Comparison of ENCODE assay signal across 10 cellular contexts in genomic region chr20:44594730-44595129, GRCh38. TPM values are rescaled to one million over a fixed set of nuclear protein-coding genes. Genes with fewer than 3 reads are reported as not detected.
DNase-seq lines count a peak whose midpoint lies in the region; ATAC-seq and TF ChIP-seq lines count a peak whose summit lies in the region.
"Had no signal": no experiment of that assay in that cellular context is flagged by ENCODE, and none has a peak within 500 bp of the region (broad histone marks: within the 10 kb centered on the region; RNA-seq: fewer than 3 reads in every experiment).

No MANE protein-coding gene starts in this region.

- CTCF ChIA-PET in naive thymus-derived CD4-positive, alpha-beta T cell (lab: Charles Lee): interaction anchor here (0.6 to 0.7 kb wide), 3 partner anchors 9 to 1207 kb away, joined by 3 read pairs; no protein-coding TSS in a partner anchor

- peaks cover 5% of the 10 kb centered on the region for H3K79me2 ChIP-seq in fibroblast of lung (ENCODE audit: control insufficient read depth, insufficient read depth, low read length)

- H3K9ac ChIP-seq in fibroblast of lung (ENCODE audit: insufficient read depth, low read length): no peak overlapping the region

- peaks cover 25% of the 10 kb centered on the region for H3K4me1 ChIP-seq in fibroblast of lung (ENCODE audit: control insufficient read depth, extremely low read depth, insufficient read depth, low read length)
- peaks cover 0 to 12% of the 10 kb centered on the region in 2 donors for H3K4me1 ChIP-seq in naive thymus-derived CD4-positive, alpha-beta T cell (ENCODE audit: control insufficient read depth in 2 of 2, insufficient read depth in 2 of 2, low read length in 2 of 2)
- no peaks in the 10 kb centered on the region; the same call in 1 of the 2 replicates for H3K4me1 ChIP-seq in SJCRH30

- peaks cover 53% of the 10 kb centered on the region for H3K36me3 Mint-ChIP-seq in stimulated activated memory B cell treated with anti-CD40 and anti-IgM and Interleukin-4, amounts not matched to agents 10 μg/mL and 1 μg/mL and 100 μg/mL, for 72 hours
- H3K36me3 Mint-ChIP-seq in naive thymus-derived CD4-positive, alpha-beta T cell: peaks cover 0 to 12% (median 0%) of the 10 kb centered on the region in 5 donors

- H3K4me3 ChIP-seq in fibroblast of lung (replicated peaks in 1 of 4; ENCODE audit: control extremely low read depth in 1 of 4, insufficient read depth in 1 of 4, low read depth in 3 of 4, low read length in 4 of 4): no peak overlapping the region
- no peak overlapping the region for H3K4me3 ChIP-seq in naive thymus-derived CD4-positive, alpha-beta T cell (ENCODE audit: low read length)
- no peak overlapping the region for H3K4me3 ChIP-seq in SJCRH30

- H3K4me1 Mint-ChIP-seq in stimulated activated memory B cell treated with anti-CD40 and anti-IgM and Interleukin-4, amounts not matched to agents 10 μg/mL and 1 μg/mL and 100 μg/mL, for 72 hours: peaks cover 89% of the 10 kb centered on the region
- H3K4me1 Mint-ChIP-seq in naive thymus-derived CD4-positive, alpha-beta T cell: peaks cover 4 to 21% (median 17%) of the 10 kb centered on the region in 7 donors

- H4K20me1 ChIP-seq in fibroblast of lung (ENCODE audit: control insufficient read depth, extremely low read depth, insufficient read depth, low read length): no peaks in the 10 kb centered on the region

- peak overlapping the region; percentile 59 for H3K4me3 Mint-ChIP-seq in stimulated activated memory B cell treated with anti-CD40 and anti-IgM and Interleukin-4, amounts not matched to agents 10 μg/mL and 1 μg/mL and 100 μg/mL, for 72 hours
- H3K4me3 Mint-ChIP-seq in naive thymus-derived CD4-positive, alpha-beta T cell: no peak overlapping the region

- H2AFZ ChIP-seq in fibroblast of lung (ENCODE audit: low read length): no peak overlapping the region

- peak; percentile 34 for DNase-seq in NCI-H226
- DNase-seq in fibroblast of lung (ENCODE audit: low read depth in 2 of 2): peak; percentile 53 to 81
- DNase-seq in amygdala (lab: John Stamatoyannopoulos, UW): no peak
- no peak for DNase-seq in naive thymus-derived CD4-positive, alpha-beta T cell
- no peak for DNase-seq in SJCRH30
- DNase-seq: dermis blood vessel endothelial cell, nucleus accumbens had no signal

- no peaks in the 10 kb centered on the region for H3K9me3 Mint-ChIP-seq in stimulated activated memory B cell treated with anti-CD40 and anti-IgM and Interleukin-4, amounts not matched to agents 10 μg/mL and 1 μg/mL and 100 μg/mL, for 72 hours
- H3K9me3 Mint-ChIP-seq in naive thymus-derived CD4-positive, alpha-beta T cell: no peaks in the 10 kb centered on the region

- H3K27me3 ChIP-seq in fibroblast of lung (ENCODE audit: control insufficient read depth, insufficient read depth, low read length) (no peaks in the 10 kb centered on the region), SJCRH30 (peaks cover 15% of the 10 kb centered on the region; the same call in 1 of the 2 replicates)
- H3K27me3 ChIP-seq in naive thymus-derived CD4-positive, alpha-beta T cell (ENCODE audit: control insufficient read depth in 2 of 2, insufficient read depth in 2 of 2, low read length in 2 of 2): no peaks in the 10 kb centered on the region

- intact Hi-C loops in naive thymus-derived CD4-positive, alpha-beta T cell (cut with micrococcal nuclease): loop anchor here in 1 of 2 donors (5.0 kb wide), 1 partner anchor 72 kb away; the partner anchor contains the start of gene SERINC3

- H3K27ac ChIP-seq in fibroblast of lung (ENCODE audit: insufficient read depth, low read length): peak overlapping the region; percentile 5
- no peak overlapping the region for H3K27ac ChIP-seq in naive thymus-derived CD4-positive, alpha-beta T cell (ENCODE audit: low read depth, low read length)
- H3K27ac ChIP-seq in SJCRH30: no peak overlapping the region

- H3K36me3 ChIP-seq in fibroblast of lung (ENCODE audit: control insufficient read depth, insufficient read depth, low read length) (peaks cover 6% of the 10 kb centered on the region), SJCRH30 (no peaks in the 10 kb centered on the region)
- no peaks in the 10 kb centered on the region for H3K36me3 ChIP-seq in naive thymus-derived CD4-positive, alpha-beta T cell (ENCODE audit: control insufficient read depth in 2 of 3, insufficient read depth in 3 of 3, low read length in 3 of 3)

- H3K9me3 ChIP-seq in fibroblast of lung (ENCODE audit: control insufficient read depth, insufficient read depth, low read depth, low read length) (no peaks in the 10 kb centered on the region), SJCRH30 (replicated peaks) (no peaks in the 10 kb centered on the region)
- H3K9me3 ChIP-seq in naive thymus-derived CD4-positive, alpha-beta T cell (ENCODE audit: control insufficient read depth in 2 of 3, low read length in 3 of 3): no peaks in the 10 kb centered on the region

- no peak for TF ChIP-seq CTCF in fibroblast of lung (conservative IDR thresholded peaks at IDR 0.05 in 1 of 2, IDR thresholded peaks at IDR 0.05 in 1 of 2; ENCODE audit: low read depth in 1 of 2, low read length in 2 of 2)

- H3K4me2 ChIP-seq in fibroblast of lung (ENCODE audit: extremely low read depth, insufficient read depth, low read length): no peak overlapping the region

- no peaks in the 10 kb centered on the region for H3K27me3 Mint-ChIP-seq in stimulated activated memory B cell treated with anti-CD40 and anti-IgM and Interleukin-4, amounts not matched to agents 10 μg/mL and 1 μg/mL and 100 μg/mL, for 72 hours
- H3K27me3 Mint-ChIP-seq in naive thymus-derived CD4-positive, alpha-beta T cell: peaks cover 0 to 2% (median 0%) of the 10 kb centered on the region in 5 donors

- ATAC-seq in GM18858 (IDR thresholded peaks at IDR 0.05; ENCODE audit: unreplicated experiment) (peak; percentile 42), GM21576 (IDR thresholded peaks at IDR 0.05; ENCODE audit: unreplicated experiment) (no peak)
- ATAC-seq in stimulated activated memory B cell treated with anti-CD40 and anti-IgM and Interleukin-4, amounts not matched to agents 10 μg/mL and 1 μg/mL and 100 μg/mL, for 72 hours: peak; percentile 82
- no peak for ATAC-seq in naive thymus-derived CD4-positive, alpha-beta T cell

- POLR2A ChIA-PET in naive thymus-derived CD4-positive, alpha-beta T cell (lab: Charles Lee): interaction anchor here (0.8 kb wide), 1 partner anchor 9 kb away, joined by 3 read pairs; no protein-coding TSS in a partner anchor

- H3K27ac Mint-ChIP-seq in stimulated activated memory B cell treated with anti-CD40 and anti-IgM and Interleukin-4, amounts not matched to agents 10 μg/mL and 1 μg/mL and 100 μg/mL, for 72 hours: no peak overlapping the region
- H3K27ac Mint-ChIP-seq in naive thymus-derived CD4-positive, alpha-beta T cell: no peak overlapping the region

RNA-seq across cellular contexts. Expression of gene PKIG, which starts 12.4 kb away (rescaled TPM):
- 140 and 234 TPM in 2 replicates for total RNA-seq in fibroblast of lung
- 132 and 192 TPM in 2 replicates for polyA plus RNA-seq in fibroblast of lung
- 142 and 224 TPM in 2 replicates for polyA plus RNA-seq in fibroblast of lung (2012)
- polyA minus RNA-seq in fibroblast of lung (ENCODE audit: low replicate concordance): 109 and 149 TPM in 2 replicates
- total RNA-seq in naive thymus-derived CD4-positive, alpha-beta T cell: 1 to 10 TPM; 1.9 to 6.0 (median 2.9) TPM
- polyA plus RNA-seq in naive thymus-derived CD4-positive, alpha-beta T cell: 1 to 10 TPM; 2.9 to 3.6 TPM
- total RNA-seq in SJCRH30 (2014; rRNA removed; shearing (Covaris generic)): 9.6 and 10.1 TPM in 2 replicates

RNA-seq across cellular contexts. Expression of gene ADA, which starts 56.8 kb away (rescaled TPM):
- 5.4 and 6.9 TPM in 2 replicates for total RNA-seq in fibroblast of lung
- polyA plus RNA-seq in fibroblast of lung: 3.8 and 21.9 TPM in 2 replicates
- 3.6 and 19.5 TPM in 2 replicates for polyA plus RNA-seq in fibroblast of lung (2012)
- 2.9 and 6.2 TPM in 2 replicates for polyA minus RNA-seq in fibroblast of lung (ENCODE audit: low replicate concordance)
- 100 to 1,000 TPM in 1 of 5 experiments, 10 to 100 TPM in 4; 26.1 to 103 (median 28.2) TPM for total RNA-seq in naive thymus-derived CD4-positive, alpha-beta T cell
- 10 to 100 TPM; 40.8 to 41.1 TPM for polyA plus RNA-seq in naive thymus-derived CD4-positive, alpha-beta T cell
- total RNA-seq in SJCRH30 (2014; rRNA removed; shearing (Covaris generic)): 17.9 and 19.0 TPM in 2 replicates

Comparison
In these comparisons a context has a peak if more than half of its experiments do, and no peak if none do; other contexts are left out.
1. ATAC-seq: peak in GM18858 (single experiment) and stimulated activated memory B cell treated with anti-CD40 and anti-IgM and Interleukin-4, amounts not matched to agents 10 μg/mL and 1 μg/mL and 100 μg/mL, for 72 hours (single experiment); none in GM21576 (single experiment) and naive thymus-derived CD4-positive, alpha-beta T cell (single experiment).
2. DNase-seq: peak in NCI-H226 (single experiment) and fibroblast of lung (2 of 2); none in amygdala (0 of 56), naive thymus-derived CD4-positive, alpha-beta T cell (0 of 9) and SJCRH30 (0 of 2).
3. RNA of gene PKIG, which starts 12.4 kb away (total RNA-seq): 140 to 234 TPM in fibroblast of lung; 9.6 to 10.1 TPM in SJCRH30 and 1.9 to 6.0 TPM in naive thymus-derived CD4-positive, alpha-beta T cell; every median in the first group is over 10 times any median in the second.